Comparison of ENCODE assay signal across 8 cellular contexts in genomic region chr12:27383429-27384260, GRCh38. TPM values are rescaled to one million over a fixed set of nuclear protein-coding genes. Genes with fewer than 3 reads are reported as not detected.
DNase-seq lines count a peak whose midpoint lies in the region; ATAC-seq and TF ChIP-seq lines count a peak whose summit lies in the region.

No MANE protein-coding gene starts in this region.

- H3K4me3 Mint-ChIP-seq in activated CD4-positive, alpha-beta T cell treated with anti-CD3 and anti-CD28 coated beads, Interleukin-2, amount 10 ng/mL, durations not matched to agents 7 days and 5 days: no peak overlapping the region

- TF ChIP-seq CTCF in GM12864 (IDR thresholded peaks at IDR 0.05; ENCODE audit: low read depth, low read length, missing control alignments) (peak; percentile 95), dorsolateral prefrontal cortex (IDR thresholded peaks at IDR 0.05 in 54 of 56, conservative IDR thresholded peaks at IDR 0.05 in 2 of 56; ENCODE audit: low read depth in 1 of 56, partially characterized antibody in 56 of 56) (peak; percentile 51 to 80 (median 71))

- no peaks in the 10 kb centered on the region for H3K9me3 Mint-ChIP-seq in activated CD4-positive, alpha-beta T cell treated with anti-CD3 and anti-CD28 coated beads, Interleukin-2, amount 10 ng/mL, durations not matched to agents 7 days and 5 days

- no peak overlapping the region for H3K27ac ChIP-seq in dorsolateral prefrontal cortex

- H3K4me1 Mint-ChIP-seq in activated CD4-positive, alpha-beta T cell treated with anti-CD3 and anti-CD28 coated beads, Interleukin-2, amount 10 ng/mL, durations not matched to agents 7 days and 5 days: no peaks in the 10 kb centered on the region

- POLR2A ChIA-PET in activated CD4-positive, alpha-beta T cell treated with anti-CD3 and anti-CD28 coated beads, Interleukin-2, amount 10 ng/mL, durations not matched to agents 7 days and 5 days (lab: Charles Lee): no interaction called here

- H3K36me3 Mint-ChIP-seq in activated CD4-positive, alpha-beta T cell treated with anti-CD3 and anti-CD28 coated beads, Interleukin-2, amount 10 ng/mL, durations not matched to agents 7 days and 5 days (ENCODE audit: low read depth): peaks cover 2% of the 10 kb centered on the region

- no peak overlapping the region for H3K27ac Mint-ChIP-seq in activated CD4-positive, alpha-beta T cell treated with anti-CD3 and anti-CD28 coated beads, Interleukin-2, amount 10 ng/mL, durations not matched to agents 7 days and 5 days

- CTCF ChIA-PET in activated CD4-positive, alpha-beta T cell treated with anti-CD3 and anti-CD28 coated beads, Interleukin-2, amount 10 ng/mL, durations not matched to agents 7 days and 5 days (lab: Charles Lee): interaction anchor here (0.5 to 1.3 kb wide), 3 partner anchors 9 to 361 kb away, joined by 3 to 4 read pairs (median 3); no protein-coding TSS in a partner anchor

- ATAC-seq in HG03108 (IDR thresholded peaks at IDR 0.05; ENCODE audit: unreplicated experiment): peak; percentile 57
- no peak for ATAC-seq in GM21786 (IDR thresholded peaks at IDR 0.05; ENCODE audit: unreplicated experiment)

- no peaks in the 10 kb centered on the region for H3K27me3 ChIP-seq in dorsolateral prefrontal cortex

- DNase-seq in GM12864 (ENCODE audit: low read depth) (peak; percentile 65), NCI-H526 (lab: John Stamatoyannopoulos, UW) (peak; percentile 53 to 83), dorsolateral prefrontal cortex (peak in 8 of 10 donors; percentile 29 to 60 (median 50)), medulla oblongata (ENCODE audit: extremely low spot score) (peak; percentile 73)
- peak; percentile 76 for DNase-seq in activated CD4-positive, alpha-beta T cell treated with anti-CD3 and anti-CD28 coated beads, Interleukin-2, amount 10 ng/mL, durations not matched to agents 7 days and 5 days
- peak; percentile 24 for DNase-seq in stimulated activated CD8-positive, alpha-beta memory T cell treated with anti-CD3 and anti-CD28 coated beads, Interleukin-15, amount 100 ng/mL, for 24 hours (ENCODE audit: low read depth)

- no peaks in the 10 kb centered on the region for H3K27me3 Mint-ChIP-seq in activated CD4-positive, alpha-beta T cell treated with anti-CD3 and anti-CD28 coated beads, Interleukin-2, amount 10 ng/mL, durations not matched to agents 7 days and 5 days

- H3K4me3 ChIP-seq in GM12864 (ENCODE audit: low read depth, low read length) (no peak overlapping the region), dorsolateral prefrontal cortex (no peak overlapping the region)

- intact Hi-C loops in dorsolateral prefrontal cortex (cut with DNase I): no loop called here

RNA-seq across cellular contexts. Expression of gene BMAL2, which starts 51.0 kb away (rescaled TPM):
- total RNA-seq in activated CD4-positive, alpha-beta T cell treated with anti-CD3 and anti-CD28 coated beads, Interleukin-2, amount 10 ng/mL, durations not matched to agents 7 days and 5 days: 10 to 100 TPM; 17.3 to 18.0 TPM
- 10 to 100 TPM in 119 of 120 experiments, 1 to 10 TPM in 1; 9.8 to 39.9 (median 25.3) TPM for total RNA-seq in dorsolateral prefrontal cortex

Comparison
In these comparisons a context has a peak if more than half of its experiments do, and no peak if none do; other contexts are left out.
1. DNase-seq: peak in every context shown above with its lines; median percentile 76 in activated CD4-positive, alpha-beta T cell treated with anti-CD3 and anti-CD28 coated beads, Interleukin-2, amount 10 ng/mL, durations not matched to agents 7 days and 5 days; 73 in medulla oblongata; 68 in NCI-H526; 65 in GM12864; 50 in dorsolateral prefrontal cortex; 24 in stimulated activated CD8-positive, alpha-beta memory T cell treated with anti-CD3 and anti-CD28 coated beads, Interleukin-15, amount 100 ng/mL, for 24 hours.